In the genomic region with DNA sequence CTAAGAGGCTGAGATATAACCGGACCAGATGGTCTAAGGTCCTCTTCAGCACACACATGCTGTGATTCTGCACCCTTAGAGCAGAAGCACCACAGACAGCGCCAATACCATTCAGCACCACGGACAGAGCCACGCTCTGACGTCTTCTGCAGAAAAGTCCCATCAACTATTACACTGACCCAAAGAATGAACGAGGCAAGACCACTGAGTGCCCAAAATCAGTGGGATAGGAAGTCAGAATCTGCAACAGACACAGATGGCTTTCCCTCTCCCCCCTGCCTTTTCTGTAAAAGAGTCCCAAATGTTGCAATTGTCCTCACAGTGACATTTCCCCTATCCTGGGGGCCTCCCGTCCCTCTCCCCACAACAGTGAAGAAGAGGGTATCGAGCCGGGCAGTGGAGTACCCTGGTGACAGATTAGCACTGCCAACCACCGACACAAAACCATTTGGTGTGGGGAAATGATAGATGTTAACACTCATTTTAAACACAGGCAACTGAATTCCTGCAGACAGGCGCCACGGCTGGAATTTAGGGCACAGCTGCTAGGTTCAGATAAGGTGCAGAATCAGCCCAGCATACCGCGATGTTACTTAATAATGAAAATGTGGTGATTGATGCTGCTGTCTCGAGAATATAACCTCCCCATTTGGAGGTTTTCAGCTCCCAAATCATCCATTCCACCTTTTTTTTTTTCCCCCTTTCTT, we compare ENCODE assay signal across 10 cellular contexts.
DNase-seq lines count a peak whose midpoint lies in the region; ATAC-seq and TF ChIP-seq lines count a peak whose summit lies in the region.
"Had no signal": no experiment of that assay in that cellular context is flagged by ENCODE, and none has a peak within 500 bp of the region (broad histone marks: within the 10 kb centered on the region; RNA-seq: fewer than 3 reads in every experiment).

No MANE protein-coding gene starts in this region.

- H4K20me1 ChIP-seq in neural progenitor cell (ENCODE audit: low read depth) = peaks cover 7% of the 10 kb centered on the region

- in situ Hi-C loops in SK-MEL-5 (cut with HindIII; ENCODE audit: low pct_unique_long_range_greater_than_20kb, low sequenced_read_pairs) = no loop called here

- peaks cover 73% of the 10 kb centered on the region for H3K27me3 ChIP-seq in neural progenitor cell

- no peak for ATAC-seq in HG02623 (IDR thresholded peaks at IDR 0.05; ENCODE audit: unreplicated experiment)

- no peaks in the 10 kb centered on the region for H3K79me2 ChIP-seq in neural progenitor cell (ENCODE audit: low read depth)

- H3K9me3 Mint-ChIP-seq in endothelial cell (ENCODE audit: unreplicated experiment) (no peaks in the 10 kb centered on the region), neural progenitor cell (peaks cover under 1% of the 10 kb centered on the region)

- H3K36me3 Mint-ChIP-seq in endothelial cell (ENCODE audit: low read depth, unreplicated experiment) = no peaks in the 10 kb centered on the region
- H3K36me3 Mint-ChIP-seq in neural progenitor cell = no peaks in the 10 kb centered on the region
- H3K36me3 Mint-ChIP-seq: CD4-positive, CD25-positive, alpha-beta regulatory T cell had no signal

- no peaks in the 10 kb centered on the region for H3K4me1 ChIP-seq in neural progenitor cell

- H3K4me1 Mint-ChIP-seq in endothelial cell (ENCODE audit: unreplicated experiment) = no peaks in the 10 kb centered on the region
- H3K4me1 Mint-ChIP-seq in neural progenitor cell = no peaks in the 10 kb centered on the region
- H3K4me1 Mint-ChIP-seq: CD4-positive, CD25-positive, alpha-beta regulatory T cell had no signal

- no peak overlapping the region for H3K9ac ChIP-seq in neural progenitor cell

- no peak overlapping the region for H3K4me2 ChIP-seq in neural progenitor cell

- H3K36me3 ChIP-seq in neural progenitor cell = no peaks in the 10 kb centered on the region

- H3F3A ChIP-seq in neural progenitor cell (ENCODE audit: low read depth) = no peaks in the 10 kb centered on the region

- H2AFZ ChIP-seq in neural progenitor cell (replicated peaks) = no peak overlapping the region

- no peak overlapping the region for H3K27ac Mint-ChIP-seq in endothelial cell (ENCODE audit: unreplicated experiment)
- no peak overlapping the region for H3K27ac Mint-ChIP-seq in neural progenitor cell
- H3K27ac Mint-ChIP-seq: CD4-positive, CD25-positive, alpha-beta regulatory T cell had no signal

- peaks cover 1% of the 10 kb centered on the region for H3K27me3 Mint-ChIP-seq in endothelial cell (ENCODE audit: unreplicated experiment)
- peaks cover 37% of the 10 kb centered on the region for H3K27me3 Mint-ChIP-seq in neural progenitor cell (ENCODE audit: insufficient read depth, low read depth)

- no peak overlapping the region for H3K4me3 ChIP-seq in neural progenitor cell
- H3K4me3 ChIP-seq: lung had no signal

- TF ChIP-seq CTCF in endothelial cell (IDR thresholded peaks at IDR 0.05; ENCODE audit: unreplicated experiment) (no peak), neural progenitor cell (IDR thresholded peaks at IDR 0.05) (no peak)

- H3K4me3 Mint-ChIP-seq in endothelial cell (ENCODE audit: unreplicated experiment) = no peak overlapping the region
- H3K4me3 Mint-ChIP-seq in neural progenitor cell = peak overlapping the region; percentile 16
- H3K4me3 Mint-ChIP-seq: CD4-positive, CD25-positive, alpha-beta regulatory T cell had no signal

- no peak overlapping the region for H3K27ac ChIP-seq in neural progenitor cell

- DNase-seq in activated naive CD4-positive, alpha-beta T cell treated with Interleukin-2 at 50 U/mL for 16 hours = peak; percentile 21
- no peak for DNase-seq in activated naive CD4-positive, alpha-beta T cell (lab: John Stamatoyannopoulos, UW)
- DNase-seq in SK-MEL-5 (ENCODE audit: low read depth, low spot score) (peak; percentile 50), endothelial cell (ENCODE audit: low spot score) (peak; percentile 70), neural progenitor cell (ENCODE audit: low spot score) (peak; percentile 88), NCI-H2107 treated with DMSO at 0.1 percent for 48 hours (lab: John Stamatoyannopoulos, UW; ENCODE audit: unreplicated experiment) (no peak), NCI-H2081 treated with DMSO at 0.1 percent for 48 hours (lab: John Stamatoyannopoulos, UW) (no peak)

- H3K9me3 ChIP-seq in neural progenitor cell (ENCODE audit: low read depth) = no peaks in the 10 kb centered on the region

Comparison
In these comparisons a context has a peak if more than half of its experiments do, and no peak if none do; other contexts are left out.
1. DNase-seq: peak in activated naive CD4-positive, alpha-beta T cell treated with Interleukin-2 at 50 U/mL for 16 hours (single experiment), SK-MEL-5 (single experiment), endothelial cell (single experiment) and neural progenitor cell (single experiment); none in activated naive CD4-positive, alpha-beta T cell (0 of 4), NCI-H2107 treated with DMSO at 0.1 percent for 48 hours (single experiment) and NCI-H2081 treated with DMSO at 0.1 percent for 48 hours (single experiment).